Comparison of ENCODE assay signal across 9 cellular contexts in genomic region chr6:16472349-16473069, GRCh38.
A peak's percentile ranks its signal among the peaks of the same experiment; 100 is the strongest.
DNase-seq lines count a peak whose midpoint lies in the region; FAIRE-seq and TF ChIP-seq lines count a peak whose summit lies in the region.
"Had no signal": no experiment of that assay in that cellular context is flagged by ENCODE, and none has a peak within 500 bp of the region (broad histone marks: within the 10 kb centered on the region; RNA-seq: fewer than 3 reads in every experiment).

No MANE protein-coding gene starts in this region.

- H3K4me3 ChIP-seq in AG10803 (ENCODE audit: low read length) = no peak overlapping the region
- H3K4me3 ChIP-seq in keratinocyte (ENCODE audit: control insufficient read depth in 2 of 3, extremely low read depth in 1 of 3, insufficient read depth in 2 of 3, low read depth in 1 of 3, low read length in 3 of 3) = no peak overlapping the region
- no peak overlapping the region for H3K4me3 ChIP-seq in OCI-LY7 (ENCODE audit: low read depth, low read length, poor library complexity, severe bottlenecking)
- H3K4me3 ChIP-seq in uterus = no peak overlapping the region
- H3K4me3 ChIP-seq in colonic mucosa = no peak overlapping the region

- BruUV-seq in OCI-LY7 (replicated peaks; lab: Mats Ljungman, UMichigan) = no TSS peak

- H3K4me1 ChIP-seq in keratinocyte (ENCODE audit: control insufficient read depth, extremely low read depth, insufficient read depth, low read length) (no peaks in the 10 kb centered on the region), OCI-LY7 (ENCODE audit: insufficient read depth, low read length, poor library complexity, severe bottlenecking) (no peaks in the 10 kb centered on the region), uterus (no peaks in the 10 kb centered on the region), colonic mucosa (no peaks in the 10 kb centered on the region)

- DNase-seq in AG10803 (ENCODE audit: low read depth) = peak; percentile 42
- no peak for DNase-seq in GM12891 (ENCODE audit: insufficient read length, low spot score)
- no peak for DNase-seq in activated naive CD8-positive, alpha-beta T cell treated with anti-CD3 and anti-CD28 coated beads for 36 hours
- DNase-seq in keratinocyte (ENCODE audit: low read depth, low spot score) = no peak
- DNase-seq in OCI-LY7 (ENCODE audit: low spot score) = no peak
- DNase-seq in T-helper 9 cell = no peak
- no peak for DNase-seq in uterus
- no peak for DNase-seq in colonic mucosa
- DNase-seq: stimulated activated CD4-positive, alpha-beta T cell treated with anti-CD3 and anti-CD28 coated beads, Interleukin-4, amount 100 ng/mL, for 4 hours had no signal

- H3K4me1 Mint-ChIP-seq in activated naive CD8-positive, alpha-beta T cell treated with anti-CD3 and anti-CD28 coated beads for 36 hours = peaks cover 63% of the 10 kb centered on the region

- POLR2A ChIA-PET in OCI-LY7 (lab: Charles Lee) = interaction anchor here (1.0 to 1.6 kb wide), 4 partner anchors 9 to 92 kb away, joined by 3 to 4 read pairs (median 4); no protein-coding TSS in a partner anchor

- H3K27me3 ChIP-seq in keratinocyte (ENCODE audit: control insufficient read depth, extremely low read depth, insufficient read depth, low read length) (no peaks in the 10 kb centered on the region), uterus (no peaks in the 10 kb centered on the region), colonic mucosa (no peaks in the 10 kb centered on the region)

- no peaks in the 10 kb centered on the region for H3K9me2 ChIP-seq in OCI-LY7 (ENCODE audit: insufficient read depth, low read length)

- TF ChIP-seq CTCF in AG10803 (conservative IDR thresholded peaks at IDR 0.05; ENCODE audit: low read length) = no peak
- no peak for TF ChIP-seq CTCF in keratinocyte (optimal IDR thresholded peaks at IDR 0.05 in 1 of 3, IDR thresholded peaks at IDR 0.05 in 1 of 3, conservative IDR thresholded peaks at IDR 0.05 in 1 of 3; ENCODE audit: extremely low read depth in 1 of 3, insufficient read depth in 2 of 3, low read length in 3 of 3)
- no peak for TF ChIP-seq CTCF in OCI-LY7 (conservative IDR thresholded peaks at IDR 0.05; ENCODE audit: low read length)
- no peak for TF ChIP-seq CTCF in uterus (IDR thresholded peaks at IDR 0.05)
- no peak for TF ChIP-seq CTCF in colonic mucosa (IDR thresholded peaks at IDR 0.05)

- peaks cover 42% of the 10 kb centered on the region for H3K36me3 Mint-ChIP-seq in activated naive CD8-positive, alpha-beta T cell treated with anti-CD3 and anti-CD28 coated beads for 36 hours

- H3K4me2 ChIP-seq in keratinocyte (ENCODE audit: control insufficient read depth, extremely low read depth, insufficient read depth, low read depth, low read length) (no peak overlapping the region), OCI-LY7 (ENCODE audit: low read length) (no peak overlapping the region)

- intact Hi-C loops in OCI-LY7 (cut with micrococcal nuclease; ENCODE audit: unreplicated experiment) = loop anchor here (5.0 kb wide), 1 partner anchor 40 kb away; no protein-coding TSS in a partner anchor
- intact Hi-C loops in uterus (cut with DNase I; ENCODE audit: low total_unique reads) = no loop called here
- intact Hi-C loops in colonic mucosa (cut with DNase I) = no loop called here

- no peaks in the 10 kb centered on the region for H3K9me1 ChIP-seq in keratinocyte (ENCODE audit: control insufficient read depth, extremely low read depth, insufficient read depth, low read length)

- H3K27ac Mint-ChIP-seq in activated naive CD8-positive, alpha-beta T cell treated with anti-CD3 and anti-CD28 coated beads for 36 hours = peak overlapping the region; percentile 44

- TF ChIP-seq POLR2A in GM12891 (IDR thresholded peaks at IDR 0.05; ENCODE audit: low read depth, low read length) = no peak
- TF ChIP-seq POLR2A in uterus (IDR thresholded peaks at IDR 0.05) = no peak

- no peaks in the 10 kb centered on the region for H3K27me3 Mint-ChIP-seq in activated naive CD8-positive, alpha-beta T cell treated with anti-CD3 and anti-CD28 coated beads for 36 hours

- dilution Hi-C loops in keratinocyte (cut with MboI; ENCODE audit: extremely low pct_ligation_motif_present, low sequenced_read_pairs) = no loop called here

- H3K9me3 ChIP-seq in keratinocyte (ENCODE audit: control insufficient read depth, low read depth, low read length) (no peaks in the 10 kb centered on the region), OCI-LY7 (ENCODE audit: low read length) (no peaks in the 10 kb centered on the region), uterus (no peaks in the 10 kb centered on the region), colonic mucosa (no peaks in the 10 kb centered on the region)

- H3K27ac ChIP-seq in keratinocyte (ENCODE audit: control insufficient read depth, insufficient read depth, low read length) = no peak overlapping the region
- H3K27ac ChIP-seq in OCI-LY7 (ENCODE audit: low read depth, low read length, poor library complexity, severe bottlenecking) = no peak overlapping the region
- H3K27ac ChIP-seq in uterus = no peak overlapping the region
- no peak overlapping the region for H3K27ac ChIP-seq in colonic mucosa

- H4K20me1 ChIP-seq in keratinocyte (ENCODE audit: control insufficient read depth, extremely low read depth, insufficient read depth, low read length) (no peaks in the 10 kb centered on the region), OCI-LY7 (ENCODE audit: insufficient read depth, low read length) (no peaks in the 10 kb centered on the region)

- no peak overlapping the region for H3K4me3 Mint-ChIP-seq in activated naive CD8-positive, alpha-beta T cell treated with anti-CD3 and anti-CD28 coated beads for 36 hours

- CTCF ChIA-PET in OCI-LY7 (lab: Charles Lee; ENCODE audit: unreplicated experiment) = no interaction called here

- FAIRE-seq in GM12891 (lab: Jason Lieb, UNC) = peak; percentile 64
- FAIRE-seq in keratinocyte (lab: Jason Lieb, UNC) = peak; percentile 32

- H3K9ac ChIP-seq in keratinocyte (ENCODE audit: control insufficient read depth, extremely low read depth, insufficient read depth, low read length) = no peak overlapping the region
- no peak overlapping the region for H3K9ac ChIP-seq in colonic mucosa (ENCODE audit: low read depth in 2 of 2, low read length in 2 of 2)

- H2AFZ ChIP-seq in keratinocyte (ENCODE audit: control insufficient read depth, low read length) = no peak overlapping the region
- H2AFZ ChIP-seq in OCI-LY7 (ENCODE audit: low read length) = no peak overlapping the region

- peaks cover 5% of the 10 kb centered on the region for H3K9me3 Mint-ChIP-seq in activated naive CD8-positive, alpha-beta T cell treated with anti-CD3 and anti-CD28 coated beads for 36 hours

- H3K79me2 ChIP-seq in keratinocyte (ENCODE audit: control insufficient read depth, insufficient read depth, low read length) = no peaks in the 10 kb centered on the region
- H3K79me2 ChIP-seq in OCI-LY7 (ENCODE audit: insufficient read depth, low read depth, low read length) = no peaks in the 10 kb centered on the region

- H3K36me3 ChIP-seq in keratinocyte (ENCODE audit: control insufficient read depth in 2 of 2, extremely low read depth in 1 of 2, insufficient read depth in 2 of 2, low read length in 2 of 2) (no peaks in the 10 kb centered on the region), OCI-LY7 (ENCODE audit: insufficient read depth, low read length) (no peaks in the 10 kb centered on the region), uterus (no peaks in the 10 kb centered on the region), colonic mucosa (no peaks in the 10 kb centered on the region)

TF ChIP-seq in GM12891, 5 proteins besides CTCF, POLR2A, EP300 and RAD21:
- TF ChIP-seq SPI1 (IDR thresholded peaks at IDR 0.05; ENCODE audit: low read depth, low read length) = no peak
- no peak for TF ChIP-seq PAX5 (IDR thresholded peaks at IDR 0.05; ENCODE audit: insufficient read depth, low read length, severe bottlenecking)
TF ChIP-seq in GM12891: peak in this region for 0.
